Comparison of ENCODE assay signal across 22 cellular contexts in the genomic region with DNA sequence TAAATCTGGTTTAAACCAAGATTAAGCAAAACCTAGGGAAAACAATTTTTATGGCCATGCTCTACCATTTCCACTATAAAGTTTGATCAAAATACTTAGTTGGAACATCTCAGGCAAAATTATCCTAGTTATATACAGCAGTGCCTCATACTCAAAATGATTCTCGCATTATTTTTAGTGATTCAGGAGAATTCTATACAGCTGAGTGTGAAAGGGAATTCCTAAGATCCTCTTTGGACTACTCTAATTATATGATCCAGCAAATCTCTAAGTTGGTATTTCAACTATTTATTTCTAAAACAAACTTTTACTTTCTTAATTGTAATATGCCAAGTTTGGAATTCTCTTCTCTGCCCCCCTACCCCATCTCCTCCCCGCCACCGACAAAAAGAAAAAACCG. TPM values are rescaled to one million over a fixed set of nuclear protein-coding genes. Genes with fewer than 3 reads are reported as not detected.
DNase-seq lines count a peak whose midpoint lies in the region; ATAC-seq and TF ChIP-seq lines count a peak whose summit lies in the region.
"Had no signal": no experiment of that assay in that cellular context is flagged by ENCODE, and none has a peak within 500 bp of the region (broad histone marks: within the 10 kb centered on the region; RNA-seq: fewer than 3 reads in every experiment).

No MANE protein-coding gene starts in this region.

- H4K20me1 ChIP-seq in GM23248 (ENCODE audit: insufficient read depth) = no peaks in the 10 kb centered on the region
- no peaks in the 10 kb centered on the region for H4K20me1 ChIP-seq in MM.1S (ENCODE audit: insufficient read depth, low read length)

- H3K27ac ChIP-seq in GM23248 = no peak overlapping the region
- H3K27ac ChIP-seq in MM.1S (ENCODE audit: low read length) = peak overlapping the region; percentile 14; the same call in 1 of the 2 replicates
- H3K27ac ChIP-seq: 22Rv1 had no signal

- H3K79me2 ChIP-seq in GM23248 (ENCODE audit: insufficient read depth) (0 out of 2 replicates have a peak, but pooled peaks cover 5% of the 10 kb centered on the region), MM.1S (ENCODE audit: low read length) (peaks cover 60% of the 10 kb centered on the region)

- no peaks in the 10 kb centered on the region for H3K27me3 ChIP-seq in GM23248 (replicated peaks; ENCODE audit: insufficient read depth)
- H3K27me3 ChIP-seq in MM.1S (replicated peaks; ENCODE audit: insufficient read depth, low read length) = no peaks in the 10 kb centered on the region
- H3K27me3 ChIP-seq: BE2C had no signal

- H2AFZ ChIP-seq in GM23248 (no peak overlapping the region), MM.1S (ENCODE audit: low read length) (no peak overlapping the region)

- H3K36me3 ChIP-seq in GM23248 (ENCODE audit: low read depth) (no peaks in the 10 kb centered on the region), MM.1S (replicated peaks; ENCODE audit: insufficient read depth, low read length) (0 out of 2 replicates have a peak, but pooled peaks cover 5% of the 10 kb centered on the region)
- H3K36me3 ChIP-seq: BE2C had no signal

- H3F3A ChIP-seq in GM23248 (ENCODE audit: insufficient read depth) (no peaks in the 10 kb centered on the region), MM.1S (ENCODE audit: insufficient read depth, low read length) (peaks cover 19% of the 10 kb centered on the region)

- no peaks in the 10 kb centered on the region for H3K4me1 ChIP-seq in GM23248 (ENCODE audit: insufficient read depth)
- H3K4me1 ChIP-seq in MM.1S (ENCODE audit: low read length) = peaks cover 43% of the 10 kb centered on the region
- H3K4me1 ChIP-seq: BE2C had no signal

- TF ChIP-seq CTCF in AG10803 (conservative IDR thresholded peaks at IDR 0.05; ENCODE audit: low read length) = no peak
- no peak for TF ChIP-seq CTCF in MM.1S (IDR thresholded peaks at IDR 0.05; ENCODE audit: low read length)

- in situ Hi-C loops in GM23248 (cut with MboI) = no loop called here

- H3K9ac ChIP-seq in GM23248 = no peak overlapping the region
- H3K9ac ChIP-seq in MM.1S (ENCODE audit: low read length) = no peak overlapping the region
- H3K9ac ChIP-seq: SK-N-SH had no signal

- 65 to 69% methylated on average over 4 of the region's 4 CpGs for WGBS in GM23248 (ENCODE audit: low coverage in 1 of 2, low lambda C conversion rate in 2 of 2, missing lambda C conversion rate in 2 of 2), 2 experiments

- no peak overlapping the region for H3K4me2 ChIP-seq in GM23248 (ENCODE audit: unreplicated experiment)
- H3K4me2 ChIP-seq in MM.1S (ENCODE audit: low read depth, low read length) = peak overlapping the region; percentile 35; the same call in 1 of the 2 replicates
- H3K4me2 ChIP-seq: SK-N-SH had no signal

- H3K4me3 ChIP-seq in AG10803 (ENCODE audit: low read length) (no peak overlapping the region), GM23248 (no peak overlapping the region), MM.1S (ENCODE audit: low read length) (no peak overlapping the region)
- H3K4me3 ChIP-seq: GM12878, K562 had no signal

- peak; percentile 8 for DNase-seq in AG10803 (ENCODE audit: low read depth)
- peak; percentile 9 for DNase-seq in GM23248
- no peak for DNase-seq in MM.1S
- peak; percentile 14 for DNase-seq in fibroblast of peridontal ligament (ENCODE audit: extremely low read depth)
- DNase-seq in Kasumi-1 (lab: John Stamatoyannopoulos, UW) = no peak
- DNase-seq: BE2C, DMS53, GDM1, H7, NCI-H1048, NCI-H1417, NCI-H1694, NCI-H2029 treated with DMSO at 0.1 percent for 48 hours, NCI-H2227 treated with DMSO at 0.1 percent for 48 hours, PC-3, SK-N-SH had no signal

- no peaks in the 10 kb centered on the region for H3K9me2 ChIP-seq in GM23248 (ENCODE audit: insufficient read depth)
- no peaks in the 10 kb centered on the region for H3K9me2 ChIP-seq in MM.1S (replicated peaks; ENCODE audit: insufficient read depth, low read length)
- H3K9me2 ChIP-seq: SK-N-SH had no signal

- ATAC-seq in GM18858 (IDR thresholded peaks at IDR 0.05; ENCODE audit: unreplicated experiment) = no peak
- ATAC-seq in HG02623 (IDR thresholded peaks at IDR 0.05; ENCODE audit: unreplicated experiment) = no peak
- ATAC-seq: HepG2, K562, PC-3 had no signal

- H3K9me3 ChIP-seq in GM23248 (ENCODE audit: low read depth) = no peaks in the 10 kb centered on the region
- H3K9me3 ChIP-seq in MM.1S (replicated peaks; ENCODE audit: insufficient read depth, low read length) = no peaks in the 10 kb centered on the region
- H3K9me3 ChIP-seq: BE2C, SK-N-SH had no signal

RNA-seq across cellular contexts. Expression of gene DTNBP1, which starts 8.6 kb away (rescaled TPM):
- total RNA-seq in GM23248 (2014; rRNA removed; shearing (Covaris generic)) = 0.32 and 3.9 TPM in 2 replicates
- 15.8 and 18.1 TPM in 2 replicates for polyA plus RNA-seq in GM23248 (2016; fragmentation: Nextera tagmentation; extraction: Ambion mirVana)

Comparison
In these comparisons a context has a peak if more than half of its experiments do, and no peak if none do; other contexts are left out.
1. DNase-seq: peak in AG10803 (single experiment), GM23248 (single experiment) and fibroblast of peridontal ligament (single experiment); none in MM.1S (single experiment) and Kasumi-1 (0 of 2).